ENCODE assay signal across 10 cellular contexts in genomic region chr10:72693599-72693915, GRCh38. TPM values are rescaled to one million over a fixed set of nuclear protein-coding genes. Genes with fewer than 3 reads are reported as not detected.
A peak's percentile ranks its signal among the peaks of the same experiment; 100 is the strongest.
DNase-seq lines count a peak whose midpoint lies in the region; ATAC-seq, FAIRE-seq and TF ChIP-seq lines count a peak whose summit lies in the region.
"Had no signal": no experiment of that assay in that cellular context is flagged by ENCODE, and none has a peak within 500 bp of the region (broad histone marks: within the 10 kb centered on the region; RNA-seq: fewer than 3 reads in every experiment).

No MANE protein-coding gene starts in this region.

- H3K4me3 ChIP-seq in keratinocyte (ENCODE audit: control insufficient read depth in 2 of 3, extremely low read depth in 1 of 3, insufficient read depth in 2 of 3, low read depth in 1 of 3, low read length in 3 of 3): peak overlapping the region; percentile 90 to 93 (median 92)
- peak overlapping the region in 3 of 4 donors; percentile 69 to 89 (median 88) for H3K4me3 ChIP-seq in tibial nerve

- H3K4me2 ChIP-seq in keratinocyte (ENCODE audit: control insufficient read depth, extremely low read depth, insufficient read depth, low read depth, low read length): peak overlapping the region; percentile 95

- H3K27ac Mint-ChIP-seq in activated T-helper 17 cell treated with anti-CD3 and anti-CD28 coated beads, Interleukin-2, amount 50 U/mL, for 72 hours: peak overlapping the region; percentile 82

- peak overlapping the region; percentile 80 for H3K27ac ChIP-seq in keratinocyte (ENCODE audit: control insufficient read depth, insufficient read depth, low read length)
- peak overlapping the region in 2 of 4 donors; percentile 91 to 94 for H3K27ac ChIP-seq in tibial nerve

- no peak for ATAC-seq in activated T-cell treated with anti-CD3 and anti-CD28 coated beads, Interleukin-2, amount 50 U/mL, for 4 hours
- no peak for ATAC-seq in activated T-helper 17 cell treated with anti-CD3 and anti-CD28 coated beads, Interleukin-2, amount 50 U/mL, for 72 hours (replicated peaks)
- no peak for ATAC-seq in HG02623 (IDR thresholded peaks at IDR 0.05; ENCODE audit: unreplicated experiment)

- DNase-seq in activated T-cell treated with anti-CD3 and anti-CD28 coated beads, Interleukin-2, amount 50 U/mL, for 4 hours: no peak
- DNase-seq in activated T-cell treated with anti-CD3 and anti-CD28 coated beads, Interleukin-2, amount 50 U/mL, for 48 hours: no peak
- DNase-seq in keratinocyte (ENCODE audit: low read depth, low spot score) (no peak), tibial nerve (ENCODE audit: low spot score in 2 of 2) (no peak), DMS79 treated with DMSO at 0.1 percent for 48 hours (lab: John Stamatoyannopoulos, UW) (no peak)
- no peak for DNase-seq in activated CD4-positive, alpha-beta T cell treated with anti-CD3 and anti-CD28 coated beads for 1 hour
- DNase-seq: SHP77 treated with DMSO at 0.1 percent for 48 hours had no signal

- no peaks in the 10 kb centered on the region for H3K9me3 Mint-ChIP-seq in activated T-cell treated with anti-CD3 and anti-CD28 coated beads, Interleukin-2, amount 50 U/mL, for 4 hours
- H3K9me3 Mint-ChIP-seq in activated T-helper 17 cell treated with anti-CD3 and anti-CD28 coated beads, Interleukin-2, amount 50 U/mL, for 72 hours: no peaks in the 10 kb centered on the region

- dilution Hi-C loops in keratinocyte (cut with MboI; ENCODE audit: extremely low pct_ligation_motif_present, low sequenced_read_pairs): no loop called here

- H3K27me3 ChIP-seq in keratinocyte (ENCODE audit: control insufficient read depth, extremely low read depth, insufficient read depth, low read length) (no peaks in the 10 kb centered on the region), tibial nerve (no peaks in the 10 kb centered on the region)

- peaks cover 25% of the 10 kb centered on the region for H3K4me1 Mint-ChIP-seq in activated T-cell treated with anti-CD3 and anti-CD28 coated beads, Interleukin-2, amount 50 U/mL, for 4 hours (ENCODE audit: low read depth)
- H3K4me1 Mint-ChIP-seq in activated T-helper 17 cell treated with anti-CD3 and anti-CD28 coated beads, Interleukin-2, amount 50 U/mL, for 72 hours: peaks cover 8% of the 10 kb centered on the region

- H3K4me1 ChIP-seq in keratinocyte (ENCODE audit: control insufficient read depth, extremely low read depth, insufficient read depth, low read length): peaks cover 25% of the 10 kb centered on the region
- H3K4me1 ChIP-seq in tibial nerve: peaks cover 0 to 33% (median 13%) of the 10 kb centered on the region in 4 donors

- H3K36me3 ChIP-seq in keratinocyte (ENCODE audit: control insufficient read depth in 2 of 2, extremely low read depth in 1 of 2, insufficient read depth in 2 of 2, low read length in 2 of 2): no peaks in the 10 kb centered on the region
- H3K36me3 ChIP-seq in tibial nerve: no peaks in the 10 kb centered on the region

- no peaks in the 10 kb centered on the region for H3K36me3 Mint-ChIP-seq in activated T-cell treated with anti-CD3 and anti-CD28 coated beads, Interleukin-2, amount 50 U/mL, for 4 hours (ENCODE audit: insufficient read depth)
- no peaks in the 10 kb centered on the region for H3K36me3 Mint-ChIP-seq in activated T-helper 17 cell treated with anti-CD3 and anti-CD28 coated beads, Interleukin-2, amount 50 U/mL, for 72 hours (ENCODE audit: low read depth)

- 31 to 37% methylated on average over 2 of the region's 2 CpGs for WGBS in tibial nerve, 2 donors

- peak overlapping the region; percentile 92 for H3K9ac ChIP-seq in keratinocyte (ENCODE audit: control insufficient read depth, extremely low read depth, insufficient read depth, low read length)

- no peak for TF ChIP-seq EP300 in tibial nerve (IDR thresholded peaks at IDR 0.05)

- peak overlapping the region; percentile 88 for H3K4me3 Mint-ChIP-seq in activated T-cell treated with anti-CD3 and anti-CD28 coated beads, Interleukin-2, amount 50 U/mL, for 4 hours
- peak overlapping the region; percentile 89 for H3K4me3 Mint-ChIP-seq in activated T-helper 17 cell treated with anti-CD3 and anti-CD28 coated beads, Interleukin-2, amount 50 U/mL, for 72 hours

- peaks cover 59% of the 10 kb centered on the region for H3K79me2 ChIP-seq in keratinocyte (ENCODE audit: control insufficient read depth, insufficient read depth, low read length)

- TF ChIP-seq CTCF in keratinocyte (optimal IDR thresholded peaks at IDR 0.05 in 1 of 3, IDR thresholded peaks at IDR 0.05 in 1 of 3, conservative IDR thresholded peaks at IDR 0.05 in 1 of 3; ENCODE audit: extremely low read depth in 1 of 3, insufficient read depth in 2 of 3, low read length in 3 of 3) (no peak), tibial nerve (IDR thresholded peaks at IDR 0.05) (no peak)

- no peaks in the 10 kb centered on the region for H4K20me1 ChIP-seq in keratinocyte (ENCODE audit: control insufficient read depth, extremely low read depth, insufficient read depth, low read length)

- H2AFZ ChIP-seq in keratinocyte (ENCODE audit: control insufficient read depth, low read length): no peak overlapping the region

- no peak for FAIRE-seq in keratinocyte (lab: Jason Lieb, UNC)
- FAIRE-seq: D721Med had no signal

- no peaks in the 10 kb centered on the region for H3K9me1 ChIP-seq in keratinocyte (ENCODE audit: control insufficient read depth, extremely low read depth, insufficient read depth, low read length)

- TF ChIP-seq POLR2A in tibial nerve (IDR thresholded peaks at IDR 0.05): no peak

- H3K27me3 Mint-ChIP-seq in activated T-cell treated with anti-CD3 and anti-CD28 coated beads, Interleukin-2, amount 50 U/mL, for 4 hours (ENCODE audit: low read depth): no peaks in the 10 kb centered on the region
- no peaks in the 10 kb centered on the region for H3K27me3 Mint-ChIP-seq in activated T-helper 17 cell treated with anti-CD3 and anti-CD28 coated beads, Interleukin-2, amount 50 U/mL, for 72 hours

- H3K9me3 ChIP-seq in keratinocyte (ENCODE audit: control insufficient read depth, low read depth, low read length) (no peaks in the 10 kb centered on the region), tibial nerve (no peaks in the 10 kb centered on the region)

RNA-seq across cellular contexts. Expression of gene MCU, which starts 1.6 kb away (rescaled TPM):
- total RNA-seq in activated T-cell treated with anti-CD3 and anti-CD28 coated beads, Interleukin-2, amount 50 U/mL, for 4 hours: 10 to 100 TPM in 1 of 3 donors, 1 to 10 TPM in 2; 9.2 to 10.9 (median 9.7) TPM
- total RNA-seq in activated T-helper 17 cell treated with anti-CD3 and anti-CD28 coated beads, Interleukin-2, amount 50 U/mL, for 72 hours: 10 to 100 TPM; 12.5 to 19.1 TPM
- polyA plus RNA-seq in keratinocyte: 50.0 to 104 TPM (median 103 TPM) in 3 replicates
- 12.0 TPM for polyA plus RNA-seq in keratinocyte (2011; ENCODE audit: low read depth)
- 56.9 and 99.0 TPM in 2 replicates for polyA plus RNA-seq in keratinocyte (2011; cell fraction: cytosol; rRNA removed)
- polyA plus RNA-seq in keratinocyte (2011; cell fraction: nucleus; rRNA removed): 53.4 and 58.0 TPM in 2 replicates
- polyA plus RNA-seq in keratinocyte (2012; ENCODE audit: low replicate concordance): 24.0 and 27.4 TPM in 2 replicates
- 48.6 to 109 TPM (median 101 TPM) in 3 replicates for polyA minus RNA-seq in keratinocyte
- polyA minus RNA-seq in keratinocyte (2011; cell fraction: cytosol; rRNA and poly(A)+ RNA removed): 50.6 TPM
- 25.0 and 47.2 TPM in 2 replicates for polyA minus RNA-seq in keratinocyte (2011; cell fraction: nucleus; rRNA and poly(A)+ RNA removed)
- 10 to 100 TPM in 3 of 4 donors, 1 to 10 TPM in 1; 6.7 to 16.4 (median 14.2) TPM for total RNA-seq in tibial nerve
